ENCODE assay signal across 6 cellular contexts in genomic region chr4:173294444-173294843, GRCh38.
"Had no signal": no experiment of that assay in that cellular context is flagged by ENCODE, and none has a peak within 500 bp of the region (broad histone marks: within the 10 kb centered on the region; RNA-seq: fewer than 3 reads in every experiment).

No MANE protein-coding gene starts in this region.

- H3K4me3 ChIP-seq: K562 had no signal

- H3K27ac ChIP-seq: HL-60, KMS-11 had no signal

- DNase-seq: IMR-90, KBM-7, KG1 had no signal
